Comparison of ENCODE assay signal across 8 cellular contexts in genomic region chr1:182446033-182446669, GRCh38. TPM values are rescaled to one million over a fixed set of nuclear protein-coding genes. Genes with fewer than 3 reads are reported as not detected.
A peak's percentile ranks its signal among the peaks of the same experiment; 100 is the strongest.
DNase-seq lines count a peak whose midpoint lies in the region; ATAC-seq and TF ChIP-seq lines count a peak whose summit lies in the region.

No MANE protein-coding gene starts in this region.

- no peaks in the 10 kb centered on the region for H3K4me1 ChIP-seq in left ventricle myocardium inferior
- H3K4me1 ChIP-seq in spleen, result peaks cover 0 to 6% (median 2%) of the 10 kb centered on the region in 6 donors

- DNase-seq in ACHN (peak; percentile 52), GF-D8 (lab: John Stamatoyannopoulos, UW) (peak; percentile 29), NCI-H446 treated with DMSO at 0.1 percent for 48 hours (lab: John Stamatoyannopoulos, UW) (peak; percentile 22), left ventricle myocardium inferior (no peak), spleen (no peak), ureter (ENCODE audit: low spot score) (no peak)
- DNase-seq in activated CD8-positive, alpha-beta T cell treated with anti-CD3 and anti-CD28 coated beads, Interleukin-2, amount 10 ng/mL, durations not matched to agents 7 days and 5 days, result peak; percentile 51

- intact Hi-C loops in left ventricle myocardium inferior (cut with micrococcal nuclease) (no loop called here), spleen (cut with DNase I; ENCODE audit: low total_unique reads) (loop anchor here (5.0 kb wide), 1 partner anchor 336 kb away; no protein-coding TSS in a partner anchor)

- H3K27me3 ChIP-seq in left ventricle myocardium inferior (ENCODE audit: low read depth), result peaks cover 4% of the 10 kb centered on the region
- no peaks in the 10 kb centered on the region for H3K27me3 ChIP-seq in spleen (replicated peaks in 1 of 7)

- no peaks in the 10 kb centered on the region for H3K9me3 Mint-ChIP-seq in activated CD8-positive, alpha-beta T cell treated with anti-CD3 and anti-CD28 coated beads, Interleukin-2, amount 10 ng/mL, durations not matched to agents 7 days and 5 days (ENCODE audit: insufficient read depth)

- TF ChIP-seq POLR2A in spleen (IDR thresholded peaks at IDR 0.05), result no peak

- no peaks in the 10 kb centered on the region for H3K4me1 Mint-ChIP-seq in activated CD8-positive, alpha-beta T cell treated with anti-CD3 and anti-CD28 coated beads, Interleukin-2, amount 10 ng/mL, durations not matched to agents 7 days and 5 days (ENCODE audit: low read depth)

- TF ChIP-seq CTCF in left ventricle myocardium inferior (IDR thresholded peaks at IDR 0.05; ENCODE audit: borderline replicate concordance) (peak; percentile 73), spleen (IDR thresholded peaks at IDR 0.05 in 8 of 11, conservative IDR thresholded peaks at IDR 0.05 in 3 of 11) (peak; percentile 29 to 72 (median 54))

- H3K27me3 Mint-ChIP-seq in activated CD8-positive, alpha-beta T cell treated with anti-CD3 and anti-CD28 coated beads, Interleukin-2, amount 10 ng/mL, durations not matched to agents 7 days and 5 days (ENCODE audit: low read depth), result peaks cover 3% of the 10 kb centered on the region

- H3K36me3 Mint-ChIP-seq in activated CD8-positive, alpha-beta T cell treated with anti-CD3 and anti-CD28 coated beads, Interleukin-2, amount 10 ng/mL, durations not matched to agents 7 days and 5 days (ENCODE audit: low read depth), result no peaks in the 10 kb centered on the region

- H3K4me3 Mint-ChIP-seq in activated CD8-positive, alpha-beta T cell treated with anti-CD3 and anti-CD28 coated beads, Interleukin-2, amount 10 ng/mL, durations not matched to agents 7 days and 5 days, result no peak overlapping the region

- H3K27ac ChIP-seq in left ventricle myocardium inferior (replicated peaks) (no peak overlapping the region), spleen (no peak overlapping the region)

- H3K27ac Mint-ChIP-seq in activated CD8-positive, alpha-beta T cell treated with anti-CD3 and anti-CD28 coated beads, Interleukin-2, amount 10 ng/mL, durations not matched to agents 7 days and 5 days, result no peak overlapping the region

- H3K36me3 ChIP-seq in left ventricle myocardium inferior, result no peaks in the 10 kb centered on the region
- H3K36me3 ChIP-seq in spleen, result no peaks in the 10 kb centered on the region

- H3K4me3 ChIP-seq in left ventricle myocardium inferior, result no peak overlapping the region
- no peak overlapping the region for H3K4me3 ChIP-seq in spleen

- peak; percentile 56 for ATAC-seq in HG03097 (IDR thresholded peaks at IDR 0.05; ENCODE audit: low FRiP score, unreplicated experiment)
- ATAC-seq in activated CD8-positive, alpha-beta T cell treated with anti-CD3 and anti-CD28 coated beads, Interleukin-2, amount 10 ng/mL, durations not matched to agents 7 days and 5 days, result peak; percentile 60

- in situ Hi-C loops in ACHN (cut with HindIII; ENCODE audit: low pct_ligation_motif_present, low pct_unique_long_range_greater_than_20kb, low sequenced_read_pairs), result no loop called here

- POLR2A ChIA-PET in activated CD8-positive, alpha-beta T cell treated with anti-CD3 and anti-CD28 coated beads, Interleukin-2, amount 10 ng/mL, durations not matched to agents 7 days and 5 days (lab: Charles Lee), result no interaction called here

- no peaks in the 10 kb centered on the region for H3K9me3 ChIP-seq in left ventricle myocardium inferior (replicated peaks)
- H3K9me3 ChIP-seq in spleen, result no peaks in the 10 kb centered on the region

- 0 to 4% (median 1%) methylated on average over 3 of the region's 3 CpGs for WGBS in spleen, 5 donors

- CTCF ChIA-PET in activated CD8-positive, alpha-beta T cell treated with anti-CD3 and anti-CD28 coated beads, Interleukin-2, amount 10 ng/mL, durations not matched to agents 7 days and 5 days (lab: Charles Lee), result no interaction called here

RNA-seq across cellular contexts. Expression of gene RGSL1, which starts 3.8 kb away (rescaled TPM):
- total RNA-seq in activated CD8-positive, alpha-beta T cell treated with anti-CD3 and anti-CD28 coated beads, Interleukin-2, amount 10 ng/mL, durations not matched to agents 7 days and 5 days, result not detected
- total RNA-seq in left ventricle myocardium inferior, result not detected
- not detected for total RNA-seq in spleen
- not detected for polyA plus RNA-seq in spleen
- total RNA-seq in ureter, result not detected

RNA-seq across cellular contexts. Expression of gene TEDDM1, which starts 45.7 kb away (rescaled TPM):
- not detected for total RNA-seq in activated CD8-positive, alpha-beta T cell treated with anti-CD3 and anti-CD28 coated beads, Interleukin-2, amount 10 ng/mL, durations not matched to agents 7 days and 5 days
- not detected for total RNA-seq in left ventricle myocardium inferior
- not detected for total RNA-seq in spleen
- polyA plus RNA-seq in spleen, result not detected
- total RNA-seq in ureter, result not detected

RNA-seq across cellular contexts. Expression of gene GLUL, which starts 54.6 kb away (rescaled TPM):
- 10 to 100 TPM; 97.5 to 98.0 TPM for total RNA-seq in activated CD8-positive, alpha-beta T cell treated with anti-CD3 and anti-CD28 coated beads, Interleukin-2, amount 10 ng/mL, durations not matched to agents 7 days and 5 days
- 368 TPM for total RNA-seq in left ventricle myocardium inferior
- 1,000 to 10,000 TPM in 5 of 7 donors, 100 to 1,000 TPM in 2; 796 to 2,370 (median 1,733) TPM for total RNA-seq in spleen
- polyA plus RNA-seq in spleen, result 100 to 1,000 TPM; 113 to 352 (median 297) TPM
- total RNA-seq in ureter, result 418 TPM

Comparison
In these comparisons a context has a peak if more than half of its experiments do, and no peak if none do; other contexts are left out.
1. DNase-seq: peak in ACHN (single experiment), GF-D8 (single experiment), NCI-H446 treated with DMSO at 0.1 percent for 48 hours (single experiment) and activated CD8-positive, alpha-beta T cell treated with anti-CD3 and anti-CD28 coated beads, Interleukin-2, amount 10 ng/mL, durations not matched to agents 7 days and 5 days (single experiment); none in left ventricle myocardium inferior (single experiment), spleen (single experiment) and ureter (single experiment).